In the genomic region with DNA sequence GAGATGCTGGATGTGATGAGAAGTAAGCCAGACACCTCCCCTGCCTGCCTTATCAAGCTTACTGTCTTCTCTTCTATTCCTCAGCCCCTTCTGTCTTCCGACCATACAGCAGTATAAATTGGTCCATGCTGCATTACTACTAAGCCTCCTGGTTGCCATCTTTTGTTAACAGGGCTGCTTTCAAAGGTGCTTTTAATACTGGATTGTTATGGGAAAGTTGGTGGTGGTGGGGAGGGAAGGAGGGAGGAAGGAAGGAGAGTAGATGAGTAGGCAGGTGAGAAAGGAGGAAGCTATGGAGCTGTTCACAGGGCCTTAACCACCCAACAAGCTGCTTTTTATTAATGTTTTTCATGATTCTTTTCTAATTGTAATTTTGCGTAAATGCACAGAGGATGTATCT, we compare ENCODE assay signal across 1 cellular context.
TF ChIP-seq lines count a peak whose summit lies in the region.

No MANE protein-coding gene starts in this region.

TF ChIP-seq in endothelial cell of umbilical vein, 7 proteins besides CTCF, POLR2A, EP300 and RAD21 (continued from another document):
- TF ChIP-seq POLR2AphosphoS5 (IDR thresholded peaks at IDR 0.05; ENCODE audit: insufficient read depth, low read depth, low read length), result no peak
- TF ChIP-seq FOS (IDR thresholded peaks at IDR 0.05; ENCODE audit: borderline replicate concordance, insufficient read depth, low read length), result no peak
- TF ChIP-seq EZH2 (IDR thresholded peaks at IDR 0.05; ENCODE audit: borderline replicate concordance, low read depth, low read length, severe bottlenecking), result no peak
- TF ChIP-seq, protein P1, sequence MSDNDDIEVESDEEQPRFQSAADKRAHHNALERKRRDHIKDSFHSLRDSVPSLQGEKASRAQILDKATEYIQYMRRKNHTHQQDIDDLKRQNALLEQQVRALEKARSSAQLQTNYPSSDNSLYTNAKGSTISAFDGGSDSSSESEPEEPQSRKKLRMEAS (IDR thresholded peaks at IDR 0.05; ENCODE audit: insufficient read depth, insufficient read length), result no peak
- no peak for TF ChIP-seq JUN (IDR thresholded peaks at IDR 0.05; ENCODE audit: borderline replicate concordance, insufficient read depth, insufficient read length, low read depth)
